ENCODE assay signal across 12 cellular contexts in genomic region chr20:58714340-58714922, GRCh38. TPM values are rescaled to one million over a fixed set of nuclear protein-coding genes. Genes with fewer than 3 reads are reported as not detected.
A peak's percentile ranks its signal among the peaks of the same experiment; 100 is the strongest.
DNase-seq lines count a peak whose midpoint lies in the region; ATAC-seq and TF ChIP-seq lines count a peak whose summit lies in the region.
"Had no signal": no experiment of that assay in that cellular context is flagged by ENCODE, and none has a peak within 500 bp of the region (broad histone marks: within the 10 kb centered on the region; RNA-seq: fewer than 3 reads in every experiment).

No MANE protein-coding gene starts in this region.

- no peak overlapping the region for H2AFZ ChIP-seq in osteoblast (ENCODE audit: low read length)

- peak; percentile 6 for DNase-seq in GM03348 (ENCODE audit: low spot score)
- peak; percentile 53 for DNase-seq in H7
- peak in 8 of 10 donors; percentile 1 to 39 (median 19) for DNase-seq in dorsolateral prefrontal cortex
- peak; percentile 35 for DNase-seq in osteoblast (ENCODE audit: insufficient read length, low spot score, missing footprints)
- no peak for DNase-seq in amygdala (lab: John Stamatoyannopoulos, UW)
- DNase-seq in NCI-H446 (lab: John Stamatoyannopoulos, UW), result no peak
- DNase-seq: activated naive CD8-positive, alpha-beta T cell treated with anti-CD3 and anti-CD28 coated beads for 36 hours; NCI-H1694 treated with DMSO at 0.1 percent for 48 hours; NCI-H82 had no signal

- no peak overlapping the region for H3K4me3 ChIP-seq in H7 (ENCODE audit: insufficient read depth, low read depth, low read length)
- H3K4me3 ChIP-seq in dorsolateral prefrontal cortex, result no peak overlapping the region
- no peak overlapping the region for H3K4me3 ChIP-seq in osteoblast (ENCODE audit: insufficient read depth, low read length)
- H3K4me3 ChIP-seq: skin epidermis had no signal

- TF ChIP-seq CTCF in dorsolateral prefrontal cortex (IDR thresholded peaks at IDR 0.05 in 54 of 56, conservative IDR thresholded peaks at IDR 0.05 in 2 of 56; ENCODE audit: low read depth in 1 of 56, partially characterized antibody in 56 of 56) (no peak), osteoblast (IDR thresholded peaks at IDR 0.05; ENCODE audit: extremely low read depth, low read depth, low read length) (no peak)

- ATAC-seq in GM18909 (IDR thresholded peaks at IDR 0.05; ENCODE audit: poor library complexity, unreplicated experiment), result no peak
- ATAC-seq: naive thymus-derived CD4-positive, alpha-beta T cell had no signal

- H3K27me3 ChIP-seq in H7 (ENCODE audit: control insufficient read depth, insufficient read depth, low read length) (no peaks in the 10 kb centered on the region), dorsolateral prefrontal cortex (no peaks in the 10 kb centered on the region), osteoblast (ENCODE audit: insufficient read depth, low read length) (peaks cover 3% of the 10 kb centered on the region)

- H4K20me1 ChIP-seq in osteoblast (ENCODE audit: insufficient read depth, low read length), result no peaks in the 10 kb centered on the region

- no peak overlapping the region for H3K27ac ChIP-seq in dorsolateral prefrontal cortex
- no peak overlapping the region for H3K27ac ChIP-seq in osteoblast (ENCODE audit: low read depth, low read length)
- H3K27ac ChIP-seq: skin epidermis had no signal

- no peaks in the 10 kb centered on the region for H3K79me2 ChIP-seq in osteoblast (ENCODE audit: insufficient read depth, low read length)

- no peaks in the 10 kb centered on the region for H3K9me3 ChIP-seq in osteoblast (ENCODE audit: low read depth, low read length)

- H3K4me2 ChIP-seq in osteoblast (ENCODE audit: insufficient read depth, low read length), result no peak overlapping the region

- peaks cover 2% of the 10 kb centered on the region for H3K36me3 ChIP-seq in H7 (replicated peaks; ENCODE audit: control insufficient read depth, insufficient read depth, low read length)
- H3K36me3 ChIP-seq in osteoblast (ENCODE audit: insufficient read depth, low read length), result no peaks in the 10 kb centered on the region

- intact Hi-C loops in dorsolateral prefrontal cortex (cut with DNase I), result no loop called here

- H3K4me1 ChIP-seq in osteoblast (ENCODE audit: insufficient read depth, low read length), result no peaks in the 10 kb centered on the region

RNA-seq across cellular contexts. Expression of gene NPEPL1, which starts 21.8 kb away (rescaled TPM):
- total RNA-seq in H7 (2014; rRNA removed; shearing (Covaris generic)), result 30.9 and 33.8 TPM in 2 replicates
- total RNA-seq in dorsolateral prefrontal cortex (10 to 100 TPM; 15.1 to 48.4 (median 25.2) TPM), osteoblast (26.8 and 29.7 TPM in 2 replicates)

Comparison
In these comparisons a context has a peak if more than half of its experiments do, and no peak if none do; other contexts are left out.
1. DNase-seq: peak in GM03348 (single experiment), H7 (single experiment), dorsolateral prefrontal cortex (8 of 10) and osteoblast (single experiment); none in amygdala (0 of 56) and NCI-H446 (0 of 2).